17 cellular contexts compared by ENCODE assay signal in the genomic region with DNA sequence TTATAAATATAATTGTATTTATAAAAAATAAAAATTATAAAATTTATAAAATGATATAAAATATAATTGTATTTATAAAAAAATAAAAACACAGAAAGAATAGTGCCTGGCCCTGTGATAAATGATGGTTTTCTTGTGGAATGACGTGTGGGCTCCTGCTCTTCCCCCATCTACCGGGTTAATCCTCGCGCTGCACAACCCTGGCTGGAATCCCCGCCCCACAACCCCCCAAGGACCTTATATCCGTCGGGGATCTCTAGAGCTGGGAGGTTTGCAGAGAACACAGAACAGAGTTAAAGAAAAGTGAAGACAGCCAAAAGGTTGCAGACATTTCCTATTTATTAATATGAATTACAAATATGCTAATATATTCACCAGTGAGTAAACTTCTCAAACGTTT.
DNase-seq lines count a peak whose midpoint lies in the region; ATAC-seq and TF ChIP-seq lines count a peak whose summit lies in the region.
"Had no signal": no experiment of that assay in that cellular context is flagged by ENCODE, and none has a peak within 500 bp of the region (broad histone marks: within the 10 kb centered on the region; RNA-seq: fewer than 3 reads in every experiment).

No MANE protein-coding gene starts in this region.

- H3K36me3 ChIP-seq in WERI-Rb-1, result no peaks in the 10 kb centered on the region
- H3K36me3 ChIP-seq: BE2C, BLaER1 had no signal

- ATAC-seq in GM21576 (IDR thresholded peaks at IDR 0.05; ENCODE audit: unreplicated experiment), result no peak

- H3K27ac Mint-ChIP-seq in glutamatergic neuron (ENCODE audit: unreplicated experiment), result peak overlapping the region; percentile 75
- H3K27ac Mint-ChIP-seq: CD14-positive monocyte; CD4-positive, alpha-beta memory T cell; CD4-positive, CD25-positive, alpha-beta regulatory T cell; CD8-positive, alpha-beta memory T cell had no signal

- peaks cover 40% of the 10 kb centered on the region for H3K4me1 Mint-ChIP-seq in glutamatergic neuron (ENCODE audit: low read depth, unreplicated experiment)
- H3K4me1 Mint-ChIP-seq: CD14-positive monocyte; CD4-positive, alpha-beta memory T cell; CD4-positive, CD25-positive, alpha-beta regulatory T cell; CD8-positive, alpha-beta memory T cell had no signal

- no peak overlapping the region for H3K27ac ChIP-seq in WERI-Rb-1
- H3K27ac ChIP-seq: BLaER1 had no signal

- H3K4me3 ChIP-seq in WERI-Rb-1 (ENCODE audit: low read depth, low read length), result no peak overlapping the region
- H3K4me3 ChIP-seq: BLaER1 had no signal

- H3K9me3 Mint-ChIP-seq in glutamatergic neuron (ENCODE audit: unreplicated experiment), result peaks cover 15% of the 10 kb centered on the region

- H3K36me3 Mint-ChIP-seq in glutamatergic neuron (ENCODE audit: unreplicated experiment), result peaks cover 10% of the 10 kb centered on the region
- H3K36me3 Mint-ChIP-seq: CD14-positive monocyte; CD4-positive, alpha-beta memory T cell; CD4-positive, CD25-positive, alpha-beta regulatory T cell; CD8-positive, alpha-beta memory T cell had no signal

- H3K27me3 Mint-ChIP-seq in glutamatergic neuron (ENCODE audit: unreplicated experiment), result peaks cover 6% of the 10 kb centered on the region
- H3K27me3 Mint-ChIP-seq: CD4-positive, alpha-beta memory T cell; CD4-positive, CD25-positive, alpha-beta regulatory T cell; CD8-positive, alpha-beta memory T cell had no signal

- DNase-seq in D341Med (ENCODE audit: low spot score) (peak; percentile 68), WERI-Rb-1 (peak; percentile 58), glutamatergic neuron (no peak), NCI-H748 treated with DMSO at 0.1 percent for 48 hours (lab: John Stamatoyannopoulos, UW) (no peak)
- DNase-seq: 8988T; ACHN; BE2C; C1 segment of cervical spinal cord; CD4-positive, alpha-beta memory T cell; CD4-positive, CD25-positive, alpha-beta regulatory T cell; CD8-positive, alpha-beta memory T cell; COR-L47; DMS79 treated with DMSO at 0.1 percent for 48 hours; GF-D8 had no signal

- H3K9me3 ChIP-seq in WERI-Rb-1 (ENCODE audit: severe bottlenecking), result no peaks in the 10 kb centered on the region
- H3K9me3 ChIP-seq: BE2C, BLaER1 had no signal

- H3K27me3 ChIP-seq in WERI-Rb-1 (ENCODE audit: insufficient read depth, low read depth, severe bottlenecking), result no peaks in the 10 kb centered on the region
- H3K27me3 ChIP-seq: BE2C, BLaER1 had no signal

- no peak overlapping the region for H3K4me3 Mint-ChIP-seq in glutamatergic neuron (ENCODE audit: unreplicated experiment)
- H3K4me3 Mint-ChIP-seq: CD14-positive monocyte; CD4-positive, alpha-beta memory T cell; CD8-positive, alpha-beta memory T cell had no signal

- TF ChIP-seq CTCF in WERI-Rb-1 (IDR thresholded peaks at IDR 0.05; ENCODE audit: low read depth, low read length) (no peak), glutamatergic neuron (IDR thresholded peaks at IDR 0.05; ENCODE audit: partially characterized antibody, unreplicated experiment) (no peak)

Comparison
In these comparisons a context has a peak if more than half of its experiments do, and no peak if none do; other contexts are left out.
1. DNase-seq: peak in D341Med (single experiment) and WERI-Rb-1 (single experiment); none in glutamatergic neuron (single experiment) and NCI-H748 treated with DMSO at 0.1 percent for 48 hours (single experiment).